36 cellular contexts compared by ENCODE assay signal in the genomic region with DNA sequence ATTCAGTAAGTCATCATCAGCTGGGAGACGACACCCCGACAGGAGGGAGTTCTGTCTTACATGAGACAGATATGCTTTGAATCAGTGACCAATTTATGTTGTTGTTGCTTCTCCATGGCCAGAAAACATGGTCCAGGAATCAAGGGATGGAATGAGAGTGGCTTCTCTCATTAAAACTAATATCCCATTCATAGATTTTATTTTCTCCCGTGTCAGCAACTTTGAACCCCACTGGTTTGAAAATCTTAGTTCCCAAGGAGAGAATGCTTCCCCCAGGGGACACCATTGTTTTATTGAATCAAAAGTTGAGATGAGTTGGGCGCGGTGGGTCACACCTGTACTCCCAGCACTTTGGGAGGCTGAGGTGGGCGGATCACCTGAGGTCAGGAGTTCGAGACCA. TPM values are rescaled to one million over a fixed set of nuclear protein-coding genes. Genes with fewer than 3 reads are reported as not detected.
DNase-seq lines count a peak whose midpoint lies in the region; ATAC-seq, FAIRE-seq and TF ChIP-seq lines count a peak whose summit lies in the region.
"Had no signal": no experiment of that assay in that cellular context is flagged by ENCODE, and none has a peak within 500 bp of the region (broad histone marks: within the 10 kb centered on the region; RNA-seq: fewer than 3 reads in every experiment).

No MANE protein-coding gene starts in this region.

- no peak overlapping the region for H2BK120ac ChIP-seq in IMR-90 (ENCODE audit: low read depth, low read length)

- no peaks in the 10 kb centered on the region for H3K9me3 ChIP-seq in HepG2 (ENCODE audit: low read length)
- H3K9me3 ChIP-seq in right lobe of liver = no peaks in the 10 kb centered on the region
- peaks cover 12% of the 10 kb centered on the region for H3K9me3 ChIP-seq in A549
- H3K9me3 ChIP-seq in IMR-90 (ENCODE audit: control insufficient read depth, insufficient read depth, low read length) = peaks cover 5% of the 10 kb centered on the region
- no peaks in the 10 kb centered on the region for H3K9me3 ChIP-seq in K562 (replicated peaks; ENCODE audit: control insufficient read depth, insufficient read depth, low read depth, low read length)
- H3K9me3 ChIP-seq: BE2C had no signal

- H2BK5ac ChIP-seq in IMR-90 (ENCODE audit: low read depth, low read length, poor library complexity, severe bottlenecking) = no peak overlapping the region

- H3K4me2 ChIP-seq in HepG2 (ENCODE audit: low read depth, low read length) = no peak overlapping the region
- no peak overlapping the region for H3K4me2 ChIP-seq in A549
- H3K4me2 ChIP-seq in IMR-90 (ENCODE audit: low read depth, low read length) = no peak overlapping the region
- H3K4me2 ChIP-seq in K562 (ENCODE audit: insufficient read depth, low read length) = no peak overlapping the region
- H3K4me2 ChIP-seq: BLaER1 had no signal

- H3K56ac ChIP-seq in IMR-90 (ENCODE audit: extremely low read depth, insufficient read depth, low read length) = no peak overlapping the region

- no peak overlapping the region for H3K4me3 Mint-ChIP-seq in activated CD4-positive, alpha-beta T cell treated with anti-CD3 and anti-CD28 coated beads, Interleukin-2, amount 10 ng/mL, durations not matched to agents 24 days and 14 days
- H3K4me3 Mint-ChIP-seq: B cell; CD14-positive monocyte; CD4-positive, alpha-beta memory T cell; CD4-positive, alpha-beta T cell; CD4-positive, CD25-positive, alpha-beta regulatory T cell; CD8-positive, alpha-beta memory T cell; CD8-positive, alpha-beta T cell had no signal

- H3K79me1 ChIP-seq in IMR-90 (ENCODE audit: low read depth in 1 of 2, low read length in 2 of 2) = no peaks in the 10 kb centered on the region

- no peaks in the 10 kb centered on the region for H3K9me3 Mint-ChIP-seq in activated CD4-positive, alpha-beta T cell treated with anti-CD3 and anti-CD28 coated beads, Interleukin-2, amount 10 ng/mL, durations not matched to agents 24 days and 14 days
- H3K9me3 Mint-ChIP-seq: CD4-positive, alpha-beta memory T cell; CD4-positive, alpha-beta T cell had no signal

- 24% methylated on average over 7 of the region's 7 CpGs for WGBS in HepG2 (ENCODE audit: low lambda C conversion rate)
- 75% methylated on average over 7 of the region's 7 CpGs for WGBS in right lobe of liver (ENCODE audit: insufficient coverage, low coverage, low lambda C conversion rate, missing lambda C conversion rate)
- WGBS in A549 (ENCODE audit: missing lambda C conversion rate) = 48% methylated on average over 7 of the region's 7 CpGs
- WGBS in IMR-90 (ENCODE audit: extremely low coverage in 2 of 2, insufficient read length in 1 of 2), 2 experiments = no CpG with 5 or more reads among the region's 7 CpGs
- WGBS in K562 (ENCODE audit: insufficient coverage, low coverage, missing lambda C conversion rate) = 7% methylated on average over 7 of the region's 7 CpGs

- H4K8ac ChIP-seq in IMR-90 (ENCODE audit: low read depth in 2 of 2, low read length in 2 of 2) = no peak overlapping the region

- no peak for FAIRE-seq in HepG2 (lab: Jason Lieb, UNC)
- FAIRE-seq in A549 (lab: Jason Lieb, UNC) = no peak
- no peak for FAIRE-seq in K562 (lab: Jason Lieb, UNC)
- FAIRE-seq: A204.1, D721Med had no signal

- H3K4me1 Mint-ChIP-seq in activated CD4-positive, alpha-beta T cell treated with anti-CD3 and anti-CD28 coated beads, Interleukin-2, amount 10 ng/mL, durations not matched to agents 24 days and 14 days = no peaks in the 10 kb centered on the region
- H3K4me1 Mint-ChIP-seq: B cell; CD4-positive, alpha-beta memory T cell; CD4-positive, CD25-positive, alpha-beta regulatory T cell; CD8-positive, alpha-beta memory T cell had no signal

- TF ChIP-seq POLR2A in HepG2 (IDR thresholded peaks at IDR 0.05; ENCODE audit: insufficient read depth in 1 of 2, low read depth in 2 of 2, low read length in 2 of 2) (no peak), right lobe of liver (IDR thresholded peaks at IDR 0.05) (no peak), A549 (IDR thresholded peaks at IDR 0.05; ENCODE audit: low read length) (no peak), IMR-90 (IDR thresholded peaks at IDR 0.05; ENCODE audit: low read depth, low read length) (no peak), K562 (conservative IDR thresholded peaks at IDR 0.05) (no peak)

- intact Hi-C loops in HepG2 (cut with micrococcal nuclease; ENCODE audit: unreplicated experiment) (no loop called here), right lobe of liver (cut with DNase I) (no loop called here), IMR-90 (cut with micrococcal nuclease) (no loop called here), K562 (cut with micrococcal nuclease) (no loop called here)
- intact Hi-C loops in activated CD4-positive, alpha-beta T cell treated with anti-CD3 and anti-CD28 coated beads, Interleukin-2, amount 10 ng/mL, durations not matched to agents 24 days and 14 days (cut with micrococcal nuclease) = no loop called here

- dilution Hi-C loops in IMR-90 (cut with HindIII; ENCODE audit: low sequenced_read_pairs, unreplicated experiment) = no loop called here

- DNase-seq in HepG2 (ENCODE audit: low spot score) = no peak
- no peak for DNase-seq in right lobe of liver
- no peak for DNase-seq in A549 (ENCODE audit: low read depth in 1 of 2, low spot score in 1 of 2)
- DNase-seq in IMR-90 = no peak
- DNase-seq in K562 (ENCODE audit: extremely low read depth in 1 of 4, low spot score in 3 of 4) = no peak
- DNase-seq in effector CD4-positive, alpha-beta T cell = no peak
- no peak for DNase-seq in activated CD4-positive, alpha-beta T cell treated with anti-CD3 and anti-CD28 coated beads, Interleukin-2, amount 10 ng/mL, durations not matched to agents 24 days and 14 days
- DNase-seq: 8988T; ACHN; AML-193; BE2C; C1 segment of cervical spinal cord; Caco-2; Calu3; CD4-positive, alpha-beta memory T cell; CD4-positive, alpha-beta T cell; CD4-positive, CD25-positive, alpha-beta regulatory T cell; CD8-positive, alpha-beta memory T cell; CD8-positive, alpha-beta T cell; COR-L47; DMS 273 treated with DMSO at 0.1 percent for 48 hours; DMS153; DMS53; DMS79; DMS79 treated with DMSO at 0.1 percent for 48 hours; DND-41; EL had no signal

- BruUV-seq in HepG2 (replicated peaks; lab: Mats Ljungman, UMichigan) (no TSS peak), IMR-90 (replicated peaks; lab: Mats Ljungman, UMichigan) (no TSS peak), K562 (replicated peaks; lab: Mats Ljungman, UMichigan) (no TSS peak)

- H3K14ac ChIP-seq in IMR-90 (replicated peaks; ENCODE audit: low read depth, low read length) = no peak overlapping the region

- no peak overlapping the region for H2BK20ac ChIP-seq in IMR-90 (ENCODE audit: low read depth, low read length)

- peaks cover 4 to 25% of the 10 kb centered on the region in 2 experiments; a peak in 3 of 5 replicates for H3K27me3 ChIP-seq in HepG2 (ENCODE audit: control insufficient read depth in 1 of 2, insufficient read depth in 2 of 2, low read length in 2 of 2)
- no peaks in the 10 kb centered on the region for H3K27me3 ChIP-seq in right lobe of liver
- H3K27me3 ChIP-seq in IMR-90 (ENCODE audit: control insufficient read depth, insufficient read depth, low read length) = peaks cover 33% of the 10 kb centered on the region
- H3K27me3 ChIP-seq in K562 (ENCODE audit: control insufficient read depth in 2 of 2, insufficient read depth in 2 of 2, low read length in 2 of 2) = peaks cover 18 to 48% of the 10 kb centered on the region in 2 experiments
- H3K27me3 ChIP-seq: BE2C; BLaER1; BLaER1 treated with 17β-estradiol and CSF1 and Interleukin-3, amounts not matched to agents 10 nM and 100 nM had no signal

- H3K4ac ChIP-seq in IMR-90 (ENCODE audit: low read depth, low read length) = no peak overlapping the region

- TF ChIP-seq RAD21 in HepG2 (CRISPR knock-in tag; IDR thresholded peaks at IDR 0.05) (no peak), A549 (conservative IDR thresholded peaks at IDR 0.05 in 1 of 2, IDR thresholded peaks at IDR 0.05 in 1 of 2) (no peak), IMR-90 (IDR thresholded peaks at IDR 0.05; ENCODE audit: low read length) (no peak), K562 (CRISPR knock-in tag; conservative IDR thresholded peaks at IDR 0.05 in 1 of 2, IDR thresholded peaks at IDR 0.05 in 1 of 2) (no peak)

- H3K4me3 ChIP-seq in HepG2 (replicated peaks in 1 of 3; ENCODE audit: insufficient read depth in 1 of 3, low read depth in 2 of 3, low read length in 3 of 3) = no peak overlapping the region
- H3K4me3 ChIP-seq in right lobe of liver = no peak overlapping the region
- no peak overlapping the region for H3K4me3 ChIP-seq in A549
- no peak overlapping the region for H3K4me3 ChIP-seq in IMR-90 (ENCODE audit: insufficient read depth, low read depth, low read length)
- H3K4me3 ChIP-seq in K562 = no peak overlapping the region
- H3K4me3 ChIP-seq: BLaER1; BLaER1 treated with 17β-estradiol and CSF1 and Interleukin-3, amounts not matched to agents 10 nM and 100 nM had no signal

- no peaks in the 10 kb centered on the region for H3K4me1 ChIP-seq in HepG2 (ENCODE audit: insufficient read depth, low read length)
- H3K4me1 ChIP-seq in right lobe of liver = no peaks in the 10 kb centered on the region
- H3K4me1 ChIP-seq in A549 = 0 out of 3 replicates have a peak, but pooled peaks cover 8% of the 10 kb centered on the region
- H3K4me1 ChIP-seq in IMR-90 (ENCODE audit: control insufficient read depth, insufficient read depth, low read length) = no peaks in the 10 kb centered on the region
- H3K4me1 ChIP-seq in K562 (replicated peaks in 1 of 2; ENCODE audit: control insufficient read depth in 2 of 2, insufficient read depth in 2 of 2, low read length in 2 of 2) = peaks cover 8% of the 10 kb centered on the region in 2 experiments; a peak in 3 of 5 replicates

- POLR2A ChIA-PET in HepG2 (lab: Yijun Ruan, JAX) (no interaction called here), A549 (lab: Yijun Ruan, JAX) (no interaction called here), IMR-90 (lab: Charles Lee; ENCODE audit: unreplicated experiment) (no interaction called here), K562 (lab: Yijun Ruan, JAX) (interaction anchor here (0.6 to 1.8 kb wide), 2 partner anchors 9 to 51 kb away, joined by 3 to 5 read pairs; no protein-coding TSS in a partner anchor)

- ATAC-seq in HepG2 (no peak), right lobe of liver (no peak), A549 (no peak), IMR-90 (ENCODE audit: low read depth) (no peak), K562 (no peak), HG02759 (IDR thresholded peaks at IDR 0.05; ENCODE audit: unreplicated experiment) (no peak)
- ATAC-seq: CD8-positive, alpha-beta T cell had no signal

- H2AK5ac ChIP-seq in IMR-90 (ENCODE audit: low read depth, low read length) = no peak overlapping the region

- in situ Hi-C loops in HepG2 (cut with HindIII; ENCODE audit: extremely low pct_ligation_motif_present, low pct_unique_long_range_greater_than_20kb) = no loop called here
- in situ Hi-C loops in IMR-90 (cut with MboI; ENCODE audit: low sequenced_read_pairs) = no loop called here
- in situ Hi-C loops in K562 (cut with MboI) = no loop called here

- H3K9me1 ChIP-seq in IMR-90 (ENCODE audit: insufficient read depth, low read length) (no peaks in the 10 kb centered on the region), K562 (ENCODE audit: control insufficient read depth, insufficient read depth, low read length) (no peaks in the 10 kb centered on the region)

- H2AK9ac ChIP-seq in IMR-90 (replicated peaks; ENCODE audit: low read depth, low read length, poor library complexity) = no peak overlapping the region

- no peak overlapping the region for H4K5ac ChIP-seq in IMR-90 (ENCODE audit: low read depth, low read length)

- H2AFZ ChIP-seq in HepG2 (ENCODE audit: low read length) (no peak overlapping the region), IMR-90 (replicated peaks; ENCODE audit: low read length, poor library complexity) (no peak overlapping the region), K562 (ENCODE audit: low read depth, low read length) (no peak overlapping the region)

- peaks cover 8% of the 10 kb centered on the region for H3K27me3 Mint-ChIP-seq in activated CD4-positive, alpha-beta T cell treated with anti-CD3 and anti-CD28 coated beads, Interleukin-2, amount 10 ng/mL, durations not matched to agents 24 days and 14 days

- no peak overlapping the region for H3K18ac ChIP-seq in IMR-90 (ENCODE audit: low read depth, low read length)

- H3K27ac ChIP-seq in HepG2 (ENCODE audit: extremely low read length, insufficient read depth, low read length) = no peak overlapping the region
- no peak overlapping the region for H3K27ac ChIP-seq in right lobe of liver
- no peak overlapping the region for H3K27ac ChIP-seq in A549
- no peak overlapping the region for H3K27ac ChIP-seq in IMR-90 (ENCODE audit: insufficient read depth, low read length)
- no peak overlapping the region for H3K27ac ChIP-seq in K562 (ENCODE audit: extremely low read depth, low read depth, low read length)
- H3K27ac ChIP-seq: 22Rv1; BLaER1; BLaER1 treated with 17β-estradiol and CSF1 and Interleukin-3, amounts not matched to agents 10 nM and 100 nM; C4-2B had no signal

- H4K91ac ChIP-seq in IMR-90 (ENCODE audit: insufficient read depth, low read depth, low read length) = no peak overlapping the region

- H3K36me3 Mint-ChIP-seq in activated CD4-positive, alpha-beta T cell treated with anti-CD3 and anti-CD28 coated beads, Interleukin-2, amount 10 ng/mL, durations not matched to agents 24 days and 14 days (ENCODE audit: low read depth) = no peaks in the 10 kb centered on the region
- H3K36me3 Mint-ChIP-seq: CD4-positive, alpha-beta memory T cell; CD8-positive, alpha-beta T cell had no signal

- TF ChIP-seq EP300 in HepG2 (IDR thresholded peaks at IDR 0.05; ENCODE audit: low read depth in 2 of 2, low read length in 2 of 2) (no peak), HepG2 (CRISPR knock-in tag; IDR thresholded peaks at IDR 0.05; ENCODE audit: borderline replicate concordance) (no peak), A549 (IDR thresholded peaks at IDR 0.05) (no peak), K562 (IDR thresholded peaks at IDR 0.05; ENCODE audit: low read length) (no peak)

- CTCF ChIA-PET in HepG2 (lab: Yijun Ruan, JAX; ENCODE audit: low intra/inter-chr PET ratio, low total read pairs) = no interaction called here
- CTCF ChIA-PET in A549 (lab: Yijun Ruan, JAX) = interaction anchor here (2.1 kb wide), 1 partner anchor 18 kb away, joined by 5 read pairs; no protein-coding TSS in a partner anchor
- CTCF ChIA-PET in IMR-90 (lab: Yijun Ruan, JAX) = no interaction called here
- CTCF ChIA-PET in K562 (lab: Yijun Ruan, JAX; ENCODE audit: low intra/inter-chr PET ratio) = no interaction called here

- H3K79me2 ChIP-seq in HepG2 (ENCODE audit: insufficient read depth, low read length) (no peaks in the 10 kb centered on the region), K562 (ENCODE audit: control insufficient read depth, insufficient read depth, low read length) (no peaks in the 10 kb centered on the region)

- H3K9ac ChIP-seq in HepG2 (ENCODE audit: insufficient read depth, low read depth, low read length) = no peak overlapping the region
- no peak overlapping the region for H3K9ac ChIP-seq in IMR-90 (ENCODE audit: low read depth, low read length)
- no peak overlapping the region for H3K9ac ChIP-seq in K562 (ENCODE audit: insufficient read depth in 1 of 2, low read depth in 2 of 2, low read length in 2 of 2)
- H3K9ac ChIP-seq: BLaER1; BLaER1 treated with 17β-estradiol and CSF1 and Interleukin-3, amounts not matched to agents 10 nM and 100 nM had no signal

- TF ChIP-seq CTCF in HepG2 (CRISPR knock-in tag; IDR thresholded peaks at IDR 0.05) = no peak
- TF ChIP-seq CTCF in right lobe of liver (IDR thresholded peaks at IDR 0.05) = no peak
- no peak for TF ChIP-seq CTCF in A549 (IDR thresholded peaks at IDR 0.05)
- no peak for TF ChIP-seq CTCF in IMR-90 (conservative IDR thresholded peaks at IDR 0.05; ENCODE audit: low read depth, low read length)
- TF ChIP-seq CTCF in K562 (IDR thresholded peaks at IDR 0.05 in 2 of 3, conservative IDR thresholded peaks at IDR 0.05 in 1 of 3; ENCODE audit: insufficient read depth in 2 of 3, low read depth in 1 of 3, low read length in 3 of 3) = no peak

- no peaks in the 10 kb centered on the region for H3K36me3 ChIP-seq in HepG2 (replicated peaks in 1 of 2; ENCODE audit: control insufficient read depth in 1 of 2, insufficient read depth in 2 of 2, low read length in 2 of 2)
- no peaks in the 10 kb centered on the region for H3K36me3 ChIP-seq in right lobe of liver
- H3K36me3 ChIP-seq in IMR-90 (ENCODE audit: control insufficient read depth, insufficient read depth, low read length) = no peaks in the 10 kb centered on the region
- no peaks in the 10 kb centered on the region for H3K36me3 ChIP-seq in K562 (ENCODE audit: control insufficient read depth, insufficient read depth, low read length)
- H3K36me3 ChIP-seq: BE2C; BLaER1; BLaER1 treated with 17β-estradiol and CSF1 and Interleukin-3, amounts not matched to agents 10 nM and 100 nM had no signal

- H4K20me1 ChIP-seq in HepG2 (ENCODE audit: insufficient read depth, low read length) (no peaks in the 10 kb centered on the region), IMR-90 (ENCODE audit: insufficient read depth, low read length) (no peaks in the 10 kb centered on the region), K562 (replicated peaks; ENCODE audit: control insufficient read depth, insufficient read depth, low read length) (no peaks in the 10 kb centered on the region)
- H4K20me1 ChIP-seq: BLaER1; BLaER1 treated with 17β-estradiol and CSF1 and Interleukin-3, amounts not matched to agents 10 nM and 100 nM had no signal

- H3K23ac ChIP-seq in IMR-90 (ENCODE audit: low read depth, low read length) = no peak overlapping the region

- H3K27ac Mint-ChIP-seq in activated CD4-positive, alpha-beta T cell treated with anti-CD3 and anti-CD28 coated beads, Interleukin-2, amount 10 ng/mL, durations not matched to agents 24 days and 14 days = no peak overlapping the region
- H3K27ac Mint-ChIP-seq: B cell; CD4-positive, alpha-beta memory T cell; CD4-positive, alpha-beta T cell; CD4-positive, CD25-positive, alpha-beta regulatory T cell; CD8-positive, alpha-beta memory T cell; CD8-positive, alpha-beta T cell had no signal

- H2BK15ac ChIP-seq in IMR-90 (ENCODE audit: low read depth, low read length) = no peak overlapping the region

RNA-seq across cellular contexts. Expression of gene RPS6KA4, which starts 42.8 kb away (rescaled TPM):
- total RNA-seq in HepG2 (2016; rRNA removed; fragmentation: Illumina TruSeq; extraction: Trizol) (8.9 and 14.2 TPM in 2 replicates), right lobe of liver (10 to 100 TPM in 3 of 6 experiments, 1 to 10 TPM in 3; 6.6 to 17.9 (median 10.3) TPM), IMR-90 (2012; rRNA removed) (43.3 and 52.9 TPM in 2 replicates), K562 (2014; rRNA removed) (19.1 and 23.0 TPM in 2 replicates), K562 (2014; rRNA removed; fragmentation: Illumina TruSeq; extraction: Trizol) (4.5 and 7.2 TPM in 2 replicates), K562 (2015; rRNA removed; fragmentation: Illumina TruSeq; extraction: Trizol) (13.3 and 15.6 TPM in 2 replicates), K562 (2021) (20.4 and 23.8 TPM in 2 replicates)
- 3.2 and 3.4 TPM in 2 replicates for total RNA-seq in HepG2 (2016; cell fraction: cytosol; rRNA removed; fragmentation: Illumina TruSeq; extraction: Trizol; ENCODE audit: low read depth)
- total RNA-seq in HepG2 (2016; cell fraction: insoluble cytoplasmic fraction; rRNA removed; fragmentation: Illumina TruSeq; extraction: Trizol) = 7.2 and 13.5 TPM in 2 replicates
- total RNA-seq in HepG2 (2016; cell fraction: membrane; rRNA removed; fragmentation: Illumina TruSeq; extraction: Trizol) = 9.3 and 10.1 TPM in 2 replicates
- total RNA-seq in HepG2 (2016; cell fraction: nucleus; rRNA removed; fragmentation: Illumina TruSeq; extraction: Trizol) = 9.5 and 11.5 TPM in 2 replicates
- polyA plus RNA-seq in HepG2 (2011; rRNA removed) (8.9 and 12.2 TPM in 2 replicates), A549 (2011; rRNA removed) (19.1 and 21.4 TPM in 2 replicates), A549 (2017; fragmentation: RNase III; extraction: RNeasy Plus Mini Kit Qiagen cat#74134 plus additional on column Dnase treatment) (34.5 to 40.4 TPM (median 35.9 TPM) in 3 replicates), IMR-90 (2012; rRNA removed) (38.8 and 46.7 TPM in 2 replicates), K562 (2011; rRNA removed) (9.8 and 12.0 TPM in 2 replicates), K562 (2014; fragmentation: Illumina TruSeq; extraction: Trizol) (6.7 and 10.2 TPM in 2 replicates), K562 (2014; fragmentation: Nextera tagmentation; extraction: Ambion mirVana) (under 1 TPM; 0.15 to 0.27 TPM), K562 (2014; rRNA removed) (16.0 and 17.3 TPM in 2 replicates)
- polyA plus RNA-seq in HepG2 (2011; cell fraction: cytosol; rRNA removed) = 7.1 and 9.1 TPM in 2 replicates
- 37.0 and 38.2 TPM in 2 replicates for polyA plus RNA-seq in HepG2 (2011; cell fraction: nucleus; rRNA removed)
- polyA plus RNA-seq in HepG2 (2012) = 5.8 and 12.8 TPM in 2 replicates
- 3.1 and 3.8 TPM in 2 replicates for polyA plus RNA-seq in HepG2 (2016; cell fraction: cytosol; fragmentation: Illumina TruSeq; extraction: Trizol; ENCODE audit: low read depth)
- 10.0 and 10.2 TPM in 2 replicates for polyA plus RNA-seq in HepG2 (2016; cell fraction: insoluble cytoplasmic fraction; fragmentation: Illumina TruSeq; extraction: Trizol; ENCODE audit: low read depth)
- polyA plus RNA-seq in HepG2 (2016; cell fraction: membrane; fragmentation: Illumina TruSeq; extraction: Trizol; ENCODE audit: low read depth) = 6.7 and 8.9 TPM in 2 replicates
- polyA plus RNA-seq in HepG2 (2016; cell fraction: nucleus; fragmentation: Illumina TruSeq; extraction: Trizol; ENCODE audit: insufficient read depth, low read depth) = 19.2 and 21.5 TPM in 2 replicates
- 25.7 and 70.4 TPM in 2 replicates for polyA minus RNA-seq in HepG2 (2011; rRNA and poly(A)+ RNA removed; ENCODE audit: low replicate concordance)
- polyA minus RNA-seq in HepG2 (2011; cell fraction: cytosol; rRNA and poly(A)+ RNA removed) = 8.2 and 8.6 TPM in 2 replicates
- 13.4 and 15.9 TPM in 2 replicates for polyA minus RNA-seq in HepG2 (2011; cell fraction: nucleus; rRNA and poly(A)+ RNA removed)
- 39.3 and 53.0 TPM in 2 replicates for polyA plus RNA-seq in A549 (2012; cell fraction: cytosol; rRNA removed)
- polyA plus RNA-seq in A549 (2012; cell fraction: nucleus; rRNA removed) = 69.4 and 106 TPM in 2 replicates
- 29.3 and 30.1 TPM in 2 replicates for polyA minus RNA-seq in A549 (2011; rRNA and poly(A)+ RNA removed)
- polyA plus RNA-seq in IMR-90 (2012; cell fraction: cytosol; rRNA removed) = 36.4 and 60.6 TPM in 2 replicates
- 52.0 and 125 TPM in 2 replicates for polyA plus RNA-seq in IMR-90 (2012; cell fraction: nucleus; rRNA removed; ENCODE audit: low replicate concordance)
- total RNA-seq in K562 (2011; cell fraction: chromatin; rRNA removed; ENCODE audit: low replicate concordance) = 33.5 and 109 TPM in 2 replicates
- total RNA-seq in K562 (2011; cell fraction: nucleolus; rRNA removed) = 69.5 and 71.5 TPM in 2 replicates
- 35.5 and 40.0 TPM in 2 replicates for total RNA-seq in K562 (2011; cell fraction: nucleoplasm; rRNA removed)
- polyA plus RNA-seq in K562 (2011; cell fraction: cytosol; rRNA removed) = 8.3 and 20.1 TPM in 2 replicates
- 42.6 and 76.4 TPM in 2 replicates for polyA plus RNA-seq in K562 (2011; cell fraction: nucleus; rRNA removed)
- polyA plus RNA-seq in K562 (2012) = 16.0 and 24.3 TPM in 2 replicates
- polyA minus RNA-seq in K562 (2011; rRNA and poly(A)+ RNA removed) = 4.6 and 9.7 TPM in 2 replicates
- polyA minus RNA-seq in K562 (2011; cell fraction: cytosol; rRNA and poly(A)+ RNA removed) = 13.5 and 19.8 TPM in 2 replicates
- polyA minus RNA-seq in K562 (2011; cell fraction: nucleus; rRNA and poly(A)+ RNA removed) = 24.9 and 30.8 TPM in 2 replicates
- total RNA-seq in activated CD4-positive, alpha-beta T cell treated with anti-CD3 and anti-CD28 coated beads, Interleukin-2, amount 10 ng/mL, durations not matched to agents 24 days and 14 days = 46.3 and 48.6 TPM in 2 replicates

Comparison
In these comparisons a context has a peak if more than half of its experiments do, and no peak if none do; other contexts are left out.
1. Of the 241 proteins assayed by ChIP-seq in both HepG2 and K562: peak only in HepG2: none; only in K562: MAFG; in both: MAFF and MAFK; in neither: 238.